9 cellular contexts compared by ENCODE assay signal in the genomic region with DNA sequence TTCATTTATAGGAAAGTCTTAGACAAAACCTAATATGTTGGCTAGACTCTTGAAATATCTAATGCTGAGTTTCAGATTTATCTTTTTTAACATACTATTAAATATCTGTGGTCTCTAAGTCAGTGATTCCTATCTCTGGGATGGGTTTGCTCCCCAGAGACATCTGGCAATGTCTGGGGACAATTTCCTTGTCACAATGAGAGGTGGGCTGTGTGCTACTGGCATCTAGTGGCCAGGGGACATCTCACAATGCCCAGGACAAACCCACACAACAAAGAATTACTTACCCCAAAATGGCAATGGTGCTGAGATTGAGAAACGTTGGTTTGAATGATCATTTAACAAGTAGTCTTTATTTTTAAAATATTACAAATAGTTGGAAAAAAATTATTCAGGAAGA.
DNase-seq lines count a peak whose midpoint lies in the region; TF ChIP-seq lines count a peak whose summit lies in the region.
"Had no signal": no experiment of that assay in that cellular context is flagged by ENCODE, and none has a peak within 500 bp of the region (broad histone marks: within the 10 kb centered on the region; RNA-seq: fewer than 3 reads in every experiment).

No MANE protein-coding gene starts in this region.

- no CpG with 5 or more reads among the region's 1 CpG for WGBS in endodermal cell (ENCODE audit: insufficient coverage in 1 of 2, insufficient read length in 1 of 2), 2 experiments

- H3K27me3 ChIP-seq in endodermal cell (ENCODE audit: control insufficient read depth, insufficient read depth, low read length, poor library complexity, severe bottlenecking) = no peaks in the 10 kb centered on the region

- no peak overlapping the region for H3K27ac ChIP-seq in endodermal cell (ENCODE audit: low read depth, low read length)

- no peak overlapping the region for H3K4me3 ChIP-seq in endodermal cell (ENCODE audit: low read length)

- no peaks in the 10 kb centered on the region for H3K4me1 ChIP-seq in endodermal cell (ENCODE audit: control insufficient read depth, insufficient read depth, low read length)

- H3K4me3 Mint-ChIP-seq in endodermal cell = no peak overlapping the region
- H3K4me3 Mint-ChIP-seq in activated T-cell treated with anti-CD3 and anti-CD28 coated beads, Interleukin-2, amount 50 U/mL, for 24 hours = no peak overlapping the region

- no peak overlapping the region for H3K9ac ChIP-seq in endodermal cell (ENCODE audit: extremely low read depth, low read length, poor library complexity, severe bottlenecking)

- peaks cover 9% of the 10 kb centered on the region for H3K4me1 Mint-ChIP-seq in endodermal cell
- H3K4me1 Mint-ChIP-seq in activated T-cell treated with anti-CD3 and anti-CD28 coated beads, Interleukin-2, amount 50 U/mL, for 24 hours (ENCODE audit: low read depth) = no peaks in the 10 kb centered on the region

- peak; percentile 90 for TF ChIP-seq CTCF in endodermal cell (conservative IDR thresholded peaks at IDR 0.05)

- H3K27me3 Mint-ChIP-seq in endodermal cell (ENCODE audit: insufficient read depth) = no peaks in the 10 kb centered on the region
- no peaks in the 10 kb centered on the region for H3K27me3 Mint-ChIP-seq in activated T-cell treated with anti-CD3 and anti-CD28 coated beads, Interleukin-2, amount 50 U/mL, for 24 hours

- peaks cover 22% of the 10 kb centered on the region for H3K36me3 Mint-ChIP-seq in endodermal cell (ENCODE audit: low read depth)
- H3K36me3 Mint-ChIP-seq in activated T-cell treated with anti-CD3 and anti-CD28 coated beads, Interleukin-2, amount 50 U/mL, for 24 hours (ENCODE audit: low read depth) = no peaks in the 10 kb centered on the region

- H3K9me3 Mint-ChIP-seq in endodermal cell = no peaks in the 10 kb centered on the region
- no peaks in the 10 kb centered on the region for H3K9me3 Mint-ChIP-seq in activated T-cell treated with anti-CD3 and anti-CD28 coated beads, Interleukin-2, amount 50 U/mL, for 24 hours

- no peak overlapping the region for H3K27ac Mint-ChIP-seq in endodermal cell
- no peak overlapping the region for H3K27ac Mint-ChIP-seq in activated T-cell treated with anti-CD3 and anti-CD28 coated beads, Interleukin-2, amount 50 U/mL, for 24 hours

- DNase-seq in NCI-H146 (lab: John Stamatoyannopoulos, UW) (peak; percentile 3), NCI-H146 treated with DMSO at 0.1 percent for 48 hours (lab: John Stamatoyannopoulos, UW; ENCODE audit: unreplicated experiment) (no peak), NCI-H2227 treated with DMSO at 0.1 percent for 48 hours (lab: John Stamatoyannopoulos, UW) (peak; percentile 4), endodermal cell (peak; percentile 69), retina (peak; percentile 46), NCI-H1048 (lab: John Stamatoyannopoulos, UW) (no peak)
- DNase-seq in activated CD8-positive, alpha-beta memory T cell treated with anti-CD3 and anti-CD28 coated beads, Interleukin-2, amount 50 U/mL, for 4 hours = no peak
- no peak for DNase-seq in activated T-cell treated with anti-CD3 and anti-CD28 coated beads, Interleukin-2, amount 50 U/mL, for 24 hours
- DNase-seq: amniotic stem cell had no signal

- no peaks in the 10 kb centered on the region for H3K9me3 ChIP-seq in endodermal cell (ENCODE audit: control insufficient read depth, low read length)

- peaks cover 49% of the 10 kb centered on the region for H3K36me3 ChIP-seq in endodermal cell (ENCODE audit: control insufficient read depth, insufficient read depth, low read length)

Comparison
In these comparisons a context has a peak if more than half of its experiments do, and no peak if none do; other contexts are left out.
1. DNase-seq: peak in NCI-H146 (single experiment), NCI-H2227 treated with DMSO at 0.1 percent for 48 hours (single experiment), endodermal cell (single experiment) and retina (single experiment); none in NCI-H146 treated with DMSO at 0.1 percent for 48 hours (single experiment), activated CD8-positive, alpha-beta memory T cell treated with anti-CD3 and anti-CD28 coated beads, Interleukin-2, amount 50 U/mL, for 4 hours (single experiment), NCI-H1048 (single experiment) and activated T-cell treated with anti-CD3 and anti-CD28 coated beads, Interleukin-2, amount 50 U/mL, for 24 hours (single experiment).